ENCODE assay signal across 2 cellular contexts in genomic region chr4:153138736-153139135, GRCh38.
TF ChIP-seq lines count a peak whose summit lies in the region.

No MANE protein-coding gene starts in this region.

TF ChIP-seq in SK-N-SH, 30 proteins besides CTCF, POLR2A, EP300 and RAD21 (continued from another document):
- TF ChIP-seq, protein P1, sequence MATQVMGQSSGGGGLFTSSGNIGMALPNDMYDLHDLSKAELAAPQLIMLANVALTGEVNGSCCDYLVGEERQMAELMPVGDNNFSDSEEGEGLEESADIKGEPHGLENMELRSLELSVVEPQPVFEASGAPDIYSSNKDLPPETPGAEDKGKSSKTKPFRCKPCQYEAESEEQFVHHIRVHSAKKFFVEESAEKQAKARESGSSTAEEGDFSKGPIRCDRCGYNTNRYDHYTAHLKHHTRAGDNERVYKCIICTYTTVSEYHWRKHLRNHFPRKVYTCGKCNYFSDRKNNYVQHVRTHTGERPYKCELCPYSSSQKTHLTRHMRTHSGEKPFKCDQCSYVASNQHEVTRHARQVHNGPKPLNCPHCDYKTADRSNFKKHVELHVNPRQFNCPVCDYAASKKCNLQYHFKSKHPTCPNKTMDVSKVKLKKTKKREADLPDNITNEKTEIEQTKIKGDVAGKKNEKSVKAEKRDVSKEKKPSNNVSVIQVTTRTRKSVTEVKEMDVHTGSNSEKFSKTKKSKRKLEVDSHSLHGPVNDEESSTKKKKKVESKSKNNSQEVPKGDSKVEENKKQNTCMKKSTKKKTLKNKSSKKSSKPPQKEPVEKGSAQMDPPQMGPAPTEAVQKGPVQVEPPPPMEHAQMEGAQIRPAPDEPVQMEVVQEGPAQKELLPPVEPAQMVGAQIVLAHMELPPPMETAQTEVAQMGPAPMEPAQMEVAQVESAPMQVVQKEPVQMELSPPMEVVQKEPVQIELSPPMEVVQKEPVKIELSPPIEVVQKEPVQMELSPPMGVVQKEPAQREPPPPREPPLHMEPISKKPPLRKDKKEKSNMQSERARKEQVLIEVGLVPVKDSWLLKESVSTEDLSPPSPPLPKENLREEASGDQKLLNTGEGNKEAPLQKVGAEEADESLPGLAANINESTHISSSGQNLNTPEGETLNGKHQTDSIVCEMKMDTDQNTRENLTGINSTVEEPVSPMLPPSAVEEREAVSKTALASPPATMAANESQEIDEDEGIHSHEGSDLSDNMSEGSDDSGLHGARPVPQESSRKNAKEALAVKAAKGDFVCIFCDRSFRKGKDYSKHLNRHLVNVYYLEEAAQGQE (IDR thresholded peaks at IDR 0.05; ENCODE audit: low read depth, low read length), result no peak
- no peak for TF ChIP-seq RXRA (IDR thresholded peaks at IDR 0.05; ENCODE audit: borderline replicate concordance, low read depth)
- TF ChIP-seq FOSL2 (IDR thresholded peaks at IDR 0.05; ENCODE audit: borderline replicate concordance, low read depth), result no peak
- no peak for TF ChIP-seq SIN3A (IDR thresholded peaks at IDR 0.05; ENCODE audit: borderline replicate concordance, low read depth, low read length)
- TF ChIP-seq FOXJ3 (CRISPR knock-in tag; IDR thresholded peaks at IDR 0.05), result no peak
- TF ChIP-seq TEAD4 (IDR thresholded peaks at IDR 0.05; ENCODE audit: borderline replicate concordance, insufficient read depth), result no peak
- no peak for TF ChIP-seq MEF2A (IDR thresholded peaks at IDR 0.05; ENCODE audit: borderline replicate concordance, low read depth)
- no peak for TF ChIP-seq IRF3 (IDR thresholded peaks at IDR 0.05; ENCODE audit: low read depth, low read length)
- TF ChIP-seq USF1 (IDR thresholded peaks at IDR 0.05; ENCODE audit: borderline replicate concordance, low read depth), result no peak
- TF ChIP-seq NRF1 (IDR thresholded peaks at IDR 0.05; ENCODE audit: low read depth, low read length), result no peak
- TF ChIP-seq, protein P2, sequence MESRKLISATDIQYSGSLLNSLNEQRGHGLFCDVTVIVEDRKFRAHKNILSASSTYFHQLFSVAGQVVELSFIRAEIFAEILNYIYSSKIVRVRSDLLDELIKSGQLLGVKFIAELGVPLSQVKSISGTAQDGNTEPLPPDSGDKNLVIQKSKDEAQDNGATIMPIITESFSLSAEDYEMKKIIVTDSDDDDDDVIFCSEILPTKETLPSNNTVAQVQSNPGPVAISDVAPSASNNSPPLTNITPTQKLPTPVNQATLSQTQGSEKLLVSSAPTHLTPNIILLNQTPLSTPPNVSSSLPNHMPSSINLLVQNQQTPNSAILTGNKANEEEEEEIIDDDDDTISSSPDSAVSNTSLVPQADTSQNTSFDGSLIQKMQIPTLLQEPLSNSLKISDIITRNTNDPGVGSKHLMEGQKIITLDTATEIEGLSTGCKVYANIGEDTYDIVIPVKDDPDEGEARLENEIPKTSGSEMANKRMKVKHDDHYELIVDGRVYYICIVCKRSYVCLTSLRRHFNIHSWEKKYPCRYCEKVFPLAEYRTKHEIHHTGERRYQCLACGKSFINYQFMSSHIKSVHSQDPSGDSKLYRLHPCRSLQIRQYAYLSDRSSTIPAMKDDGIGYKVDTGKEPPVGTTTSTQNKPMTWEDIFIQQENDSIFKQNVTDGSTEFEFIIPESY (IDR thresholded peaks at IDR 0.05; ENCODE audit: borderline replicate concordance, low read depth), result no peak

TF ChIP-seq in SK-N-SH treated with all-trans-retinoic acid at 6 μM for 48 hours, 23 proteins besides CTCF, POLR2A, EP300 and RAD21:
- TF ChIP-seq CREB5 (CRISPR knock-in tag; IDR thresholded peaks at IDR 0.05; ENCODE audit: low read depth) (no peak), TOX (CRISPR knock-in tag; IDR thresholded peaks at IDR 0.05; ENCODE audit: borderline replicate concordance) (no peak), ZNF8 (CRISPR knock-in tag; IDR thresholded peaks at IDR 0.05) (no peak), BACH2 (CRISPR knock-in tag; IDR thresholded peaks at IDR 0.05; ENCODE audit: borderline replicate concordance) (no peak), ISL1 (CRISPR knock-in tag; IDR thresholded peaks at IDR 0.05) (no peak), ZFP3 (CRISPR knock-in tag; IDR thresholded peaks at IDR 0.05) (no peak), ZC3H10 (CRISPR knock-in tag; IDR thresholded peaks at IDR 0.05) (no peak), RARB (CRISPR knock-in tag; IDR thresholded peaks at IDR 0.05) (no peak), PPARA (CRISPR knock-in tag; IDR thresholded peaks at IDR 0.05; ENCODE audit: borderline replicate concordance) (no peak), SNAI2 (CRISPR knock-in tag; IDR thresholded peaks at IDR 0.05) (no peak), OSR1 (CRISPR knock-in tag; IDR thresholded peaks at IDR 0.05) (no peak), TCF4 (CRISPR knock-in tag; IDR thresholded peaks at IDR 0.05; ENCODE audit: borderline replicate concordance) (no peak), CSRNP3 (CRISPR knock-in tag; IDR thresholded peaks at IDR 0.05) (no peak), ZFP30 (CRISPR knock-in tag; IDR thresholded peaks at IDR 0.05) (no peak)
